Comparison of ENCODE assay signal across 27 cellular contexts in the genomic region with DNA sequence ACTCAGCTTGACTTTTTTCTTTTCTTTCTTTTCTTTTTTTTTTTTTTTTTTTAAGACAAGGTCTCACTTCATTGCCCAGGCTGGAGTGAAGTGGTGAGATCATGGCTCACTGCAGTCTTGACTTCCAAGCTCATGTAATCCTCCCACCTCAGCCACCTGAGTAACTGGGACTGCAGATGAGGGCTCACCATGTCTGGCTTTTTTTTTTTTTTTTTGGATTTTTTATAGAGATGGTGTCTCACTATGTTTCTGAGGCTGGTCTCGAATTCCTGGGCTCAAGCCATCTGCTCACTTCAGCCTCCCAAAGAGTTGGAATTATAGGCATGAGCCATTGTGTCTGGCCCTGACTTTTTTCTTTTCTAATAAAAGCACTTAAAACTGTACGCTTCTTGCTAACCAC.
"Had no signal": no experiment of that assay in that cellular context is flagged by ENCODE, and none has a peak within 500 bp of the region (broad histone marks: within the 10 kb centered on the region; RNA-seq: fewer than 3 reads in every experiment).

No MANE protein-coding gene starts in this region.

- H3K27ac ChIP-seq: adrenal gland, breast epithelium, SK-N-MC, VCaP had no signal

- H3K36me3 ChIP-seq: adrenal gland, breast epithelium had no signal

- H3K9me3 ChIP-seq: adrenal gland, breast epithelium had no signal

- H3K27me3 ChIP-seq: adrenal gland, breast epithelium had no signal

- ATAC-seq: activated T-cell treated with anti-CD3 and anti-CD28 coated beads, Interleukin-2, amount 50 U/mL, for 72 hours; Right ventricle myocardium inferior; T-cell had no signal

- H3K4me1 ChIP-seq: adrenal gland, breast epithelium had no signal

- DNase-seq: activated CD4-positive, alpha-beta memory T cell treated with anti-CD3 and anti-CD28 coated beads for 36 hours; activated CD4-positive, alpha-beta T cell treated with anti-CD3 and anti-CD28 coated beads, Interleukin-2, amount 10 ng/mL, durations not matched to agents 7 days and 5 days; activated CD4-positive, CD25-positive, alpha-beta regulatory T cell; activated CD8-positive, alpha-beta memory T cell treated with anti-CD3 and anti-CD28 coated beads for 24 hours; activated naive CD4-positive, alpha-beta T cell treated with anti-CD3 and anti-CD28 coated beads, Interleukin-2, amount 50 U/mL, for 16 hours; activated naive CD8-positive, alpha-beta T cell treated with anti-CD3 and anti-CD28 coated beads, Interleukin-2, amount 10 ng/mL, durations not matched to agents 7 days and 5 days; activated T-cell treated with anti-CD3 and anti-CD28 coated beads, Interleukin-2, amount 50 U/mL, for 72 hours; adrenal gland; anterior cingulate cortex; caudate nucleus; Kasumi-1; KBM-7; NCI-H1092; NCI-H1417; NCI-H1930; NCI-H2171; NCI-H226; NCI-H526 treated with DMSO at 0.1 percent for 48 hours; NCI-H82; RPMI8226; T-cell; T-helper 2 cell; T1000 had no signal

- H3K4me3 ChIP-seq: adrenal gland, breast epithelium, SK-N-MC had no signal
